Comparison of ENCODE assay signal across 7 cellular contexts in the genomic region with DNA sequence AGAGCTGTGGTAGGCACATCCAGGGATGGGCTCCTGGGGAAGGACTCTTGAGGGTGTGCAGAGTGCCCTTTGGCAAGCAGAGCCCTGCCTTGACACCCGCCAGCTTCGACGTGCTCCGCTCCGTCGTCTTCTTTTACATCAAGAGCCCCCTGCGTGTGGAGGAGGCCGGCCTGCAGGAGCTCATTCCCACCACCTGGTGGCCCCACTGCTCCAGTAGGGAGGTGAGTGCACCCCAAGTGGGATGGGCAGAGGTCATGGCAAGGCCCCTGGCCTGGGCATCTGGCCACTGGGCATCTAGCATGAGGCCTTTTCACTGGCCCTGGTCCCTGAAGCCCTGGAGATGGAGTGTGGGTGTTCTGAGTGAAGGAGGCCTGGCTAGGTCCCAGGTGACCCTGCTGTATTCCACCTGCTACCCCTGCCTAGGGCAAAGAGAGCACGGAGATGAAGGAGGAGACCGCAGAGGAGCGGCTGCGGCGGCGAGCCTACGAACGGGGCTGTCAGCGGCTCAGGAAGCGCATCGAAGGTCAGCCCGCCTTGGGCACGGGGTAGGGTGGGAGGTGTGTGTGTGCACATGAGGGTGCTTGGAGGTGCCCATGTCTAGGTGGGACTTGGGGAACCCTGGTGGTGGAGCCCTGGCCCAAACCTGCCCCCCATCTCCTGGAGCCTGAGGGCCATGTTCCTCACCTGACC. TPM values are rescaled to one million over a fixed set of nuclear protein-coding genes. Genes with fewer than 3 reads are reported as not detected.
DNase-seq lines count a peak whose midpoint lies in the region; ATAC-seq and TF ChIP-seq lines count a peak whose summit lies in the region.
"Had no signal": no experiment of that assay in that cellular context is flagged by ENCODE, and none has a peak within 500 bp of the region (broad histone marks: within the 10 kb centered on the region; RNA-seq: fewer than 3 reads in every experiment).

No MANE protein-coding gene starts in this region.

- H3K27me3 ChIP-seq in mesendoderm (ENCODE audit: insufficient read depth, low read length, poor library complexity) = no peaks in the 10 kb centered on the region

- no peak overlapping the region for H2AK5ac ChIP-seq in mesendoderm (ENCODE audit: low read length)

- no peak overlapping the region for H2BK5ac ChIP-seq in mesendoderm (ENCODE audit: low read length)

- H3K9ac ChIP-seq in mesendoderm (ENCODE audit: low read length) = no peak overlapping the region

- no peak overlapping the region for H3K4me2 ChIP-seq in mesendoderm (ENCODE audit: low read length)

- DNase-seq in GM10266 (ENCODE audit: extremely low spot score) (no peak), mesendoderm (peak; percentile 57), GM19240 (ENCODE audit: insufficient read length, low spot score) (no peak), substantia nigra (lab: John Stamatoyannopoulos, UW) (no peak)
- DNase-seq: stimulated activated CD4-positive, alpha-beta T cell treated with anti-CD3 and anti-CD28 coated beads, Interleukin-12 subunit alpha, Interleukin-12 subunit beta, amount 100 ng/mL, for 4 hours had no signal

- H3K4ac ChIP-seq in mesendoderm (ENCODE audit: low read depth, low read length) = no peak overlapping the region

- no peak overlapping the region for H2BK15ac ChIP-seq in mesendoderm (replicated peaks; ENCODE audit: low read depth)

- no peak overlapping the region for H3K4me3 ChIP-seq in mesendoderm (ENCODE audit: low read length)

- no CpG with 5 or more reads among the region's 21 CpGs for WGBS in mesendoderm (ENCODE audit: extremely low coverage, insufficient coverage, low lambda C conversion rate)

- H2BK120ac ChIP-seq in mesendoderm (ENCODE audit: low read depth, low read length) = no peak overlapping the region

- H3K4me1 ChIP-seq in mesendoderm (ENCODE audit: control insufficient read depth, low read depth, low read length) = no peaks in the 10 kb centered on the region

- H3K56ac ChIP-seq in mesendoderm (ENCODE audit: low read length) = no peak overlapping the region

- ATAC-seq in SK-N-SH treated with all-trans-retinoic acid at 6 μM for 48 hours = peak; percentile 47
- ATAC-seq in HG02588 (IDR thresholded peaks at IDR 0.05; ENCODE audit: unreplicated experiment) = no peak

- no peaks in the 10 kb centered on the region for H3K79me1 ChIP-seq in mesendoderm (ENCODE audit: low read length)

- H3K18ac ChIP-seq in mesendoderm (ENCODE audit: low read length) = no peak overlapping the region

- no peak overlapping the region for H3K23ac ChIP-seq in mesendoderm (ENCODE audit: low read length)

- no peak overlapping the region for H4K5ac ChIP-seq in mesendoderm (ENCODE audit: low read length)

- H3K79me2 ChIP-seq in mesendoderm (ENCODE audit: control insufficient read depth, insufficient read depth, low read length) = no peaks in the 10 kb centered on the region

- peak; percentile 24 for TF ChIP-seq CTCF in GM10266 (IDR thresholded peaks at IDR 0.05; ENCODE audit: control insufficient read depth, insufficient read depth, low read depth, missing control alignments)

- H3K36me3 ChIP-seq in mesendoderm (ENCODE audit: control insufficient read depth, insufficient read depth, low read length) = peaks cover 3% of the 10 kb centered on the region

- H4K8ac ChIP-seq in mesendoderm (ENCODE audit: low read depth, low read length) = no peak overlapping the region

- no peak overlapping the region for H3K27ac ChIP-seq in mesendoderm (ENCODE audit: low read depth, low read length)
- H3K27ac ChIP-seq in substantia nigra (ENCODE audit: low read depth, low read length, poor library complexity, severe bottlenecking) = no peak overlapping the region

TF ChIP-seq in SK-N-SH treated with all-trans-retinoic acid at 6 μM for 48 hours, 23 proteins besides CTCF, POLR2A, EP300 and RAD21:
- TF ChIP-seq ESRRG (CRISPR knock-in tag; IDR thresholded peaks at IDR 0.05) = no peak
- no peak for TF ChIP-seq PPARA (CRISPR knock-in tag; IDR thresholded peaks at IDR 0.05; ENCODE audit: borderline replicate concordance)
- TF ChIP-seq, protein P1, sequence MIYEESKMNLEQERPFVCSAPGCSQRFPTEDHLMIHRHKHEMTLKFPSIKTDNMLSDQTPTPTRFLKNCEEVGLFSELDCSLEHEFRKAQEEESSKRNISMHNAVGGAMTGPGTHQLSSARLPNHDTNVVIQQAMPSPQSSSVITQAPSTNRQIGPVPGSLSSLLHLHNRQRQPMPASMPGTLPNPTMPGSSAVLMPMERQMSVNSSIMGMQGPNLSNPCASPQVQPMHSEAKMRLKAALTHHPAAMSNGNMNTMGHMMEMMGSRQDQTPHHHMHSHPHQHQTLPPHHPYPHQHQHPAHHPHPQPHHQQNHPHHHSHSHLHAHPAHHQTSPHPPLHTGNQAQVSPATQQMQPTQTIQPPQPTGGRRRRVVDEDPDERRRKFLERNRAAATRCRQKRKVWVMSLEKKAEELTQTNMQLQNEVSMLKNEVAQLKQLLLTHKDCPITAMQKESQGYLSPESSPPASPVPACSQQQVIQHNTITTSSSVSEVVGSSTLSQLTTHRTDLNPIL (CRISPR knock-in tag; IDR thresholded peaks at IDR 0.05; ENCODE audit: low read depth) = no peak
- TF ChIP-seq ZFP30 (CRISPR knock-in tag; IDR thresholded peaks at IDR 0.05) = no peak
- TF ChIP-seq GLIS3 (CRISPR knock-in tag; IDR thresholded peaks at IDR 0.05) = no peak
- TF ChIP-seq, protein P2, sequence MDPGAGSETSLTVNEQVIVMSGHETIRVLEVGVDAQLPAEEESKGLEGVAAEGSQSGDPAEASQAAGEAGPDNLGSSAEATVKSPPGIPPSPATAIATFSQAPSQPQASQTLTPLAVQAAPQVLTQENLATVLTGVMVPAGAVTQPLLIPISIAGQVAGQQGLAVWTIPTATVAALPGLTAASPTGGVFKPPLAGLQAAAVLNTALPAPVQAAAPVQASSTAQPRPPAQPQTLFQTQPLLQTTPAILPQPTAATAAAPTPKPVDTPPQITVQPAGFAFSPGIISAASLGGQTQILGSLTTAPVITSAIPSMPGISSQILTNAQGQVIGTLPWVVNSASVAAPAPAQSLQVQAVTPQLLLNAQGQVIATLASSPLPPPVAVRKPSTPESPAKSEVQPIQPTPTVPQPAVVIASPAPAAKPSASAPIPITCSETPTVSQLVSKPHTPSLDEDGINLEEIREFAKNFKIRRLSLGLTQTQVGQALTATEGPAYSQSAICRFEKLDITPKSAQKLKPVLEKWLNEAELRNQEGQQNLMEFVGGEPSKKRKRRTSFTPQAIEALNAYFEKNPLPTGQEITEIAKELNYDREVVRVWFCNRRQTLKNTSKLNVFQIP (CRISPR knock-in tag; IDR thresholded peaks at IDR 0.05; ENCODE audit: borderline replicate concordance, low read depth) = no peak
- no peak for TF ChIP-seq ZC3H10 (CRISPR knock-in tag; IDR thresholded peaks at IDR 0.05)
- TF ChIP-seq, protein P3, sequence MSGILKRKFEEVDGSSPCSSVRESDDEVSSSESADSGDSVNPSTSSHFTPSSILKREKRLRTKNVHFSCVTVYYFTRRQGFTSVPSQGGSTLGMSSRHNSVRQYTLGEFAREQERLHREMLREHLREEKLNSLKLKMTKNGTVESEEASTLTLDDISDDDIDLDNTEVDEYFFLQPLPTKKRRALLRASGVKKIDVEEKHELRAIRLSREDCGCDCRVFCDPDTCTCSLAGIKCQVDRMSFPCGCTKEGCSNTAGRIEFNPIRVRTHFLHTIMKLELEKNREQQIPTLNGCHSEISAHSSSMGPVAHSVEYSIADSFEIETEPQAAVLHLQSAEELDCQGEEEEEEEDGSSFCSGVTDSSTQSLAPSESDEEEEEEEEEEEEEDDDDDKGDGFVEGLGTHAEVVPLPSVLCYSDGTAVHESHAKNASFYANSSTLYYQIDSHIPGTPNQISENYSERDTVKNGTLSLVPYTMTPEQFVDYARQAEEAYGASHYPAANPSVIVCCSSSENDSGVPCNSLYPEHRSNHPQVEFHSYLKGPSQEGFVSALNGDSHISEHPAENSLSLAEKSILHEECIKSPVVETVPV (CRISPR knock-in tag; IDR thresholded peaks at IDR 0.05) = no peak
- TF ChIP-seq ZFP3 (CRISPR knock-in tag; IDR thresholded peaks at IDR 0.05) = no peak
- TF ChIP-seq, protein P4, sequence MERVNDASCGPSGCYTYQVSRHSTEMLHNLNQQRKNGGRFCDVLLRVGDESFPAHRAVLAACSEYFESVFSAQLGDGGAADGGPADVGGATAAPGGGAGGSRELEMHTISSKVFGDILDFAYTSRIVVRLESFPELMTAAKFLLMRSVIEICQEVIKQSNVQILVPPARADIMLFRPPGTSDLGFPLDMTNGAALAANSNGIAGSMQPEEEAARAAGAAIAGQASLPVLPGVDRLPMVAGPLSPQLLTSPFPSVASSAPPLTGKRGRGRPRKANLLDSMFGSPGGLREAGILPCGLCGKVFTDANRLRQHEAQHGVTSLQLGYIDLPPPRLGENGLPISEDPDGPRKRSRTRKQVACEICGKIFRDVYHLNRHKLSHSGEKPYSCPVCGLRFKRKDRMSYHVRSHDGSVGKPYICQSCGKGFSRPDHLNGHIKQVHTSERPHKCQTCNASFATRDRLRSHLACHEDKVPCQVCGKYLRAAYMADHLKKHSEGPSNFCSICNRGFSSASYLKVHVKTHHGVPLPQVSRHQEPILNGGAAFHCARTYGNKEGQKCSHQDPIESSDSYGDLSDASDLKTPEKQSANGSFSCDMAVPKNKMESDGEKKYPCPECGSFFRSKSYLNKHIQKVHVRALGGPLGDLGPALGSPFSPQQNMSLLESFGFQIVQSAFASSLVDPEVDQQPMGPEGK (CRISPR knock-in tag; IDR thresholded peaks at IDR 0.05; ENCODE audit: borderline replicate concordance) = no peak
- TF ChIP-seq ARNTL (CRISPR knock-in tag; IDR thresholded peaks at IDR 0.05; ENCODE audit: borderline replicate concordance, low read depth) = no peak

RNA-seq across cellular contexts. Expression of a gene that starts 12.2 kb away (rescaled TPM):
- polyA plus RNA-seq in mesendoderm (2013, experiment 1 of 2) = 16.4 TPM
- 14.8 TPM for polyA plus RNA-seq in mesendoderm (2013, experiment 2 of 2)

RNA-seq across cellular contexts. Expression of a gene that starts 12.3 kb away (rescaled TPM):
- polyA plus RNA-seq in mesendoderm (2013, experiment 1 of 2) = 3.5 TPM
- 3.7 TPM for polyA plus RNA-seq in mesendoderm (2013, experiment 2 of 2)

RNA-seq across cellular contexts. Expression of a gene that starts 18.0 kb away (rescaled TPM):
- polyA plus RNA-seq in mesendoderm (2013, experiment 1 of 2) = 1.3 TPM
- polyA plus RNA-seq in mesendoderm (2013, experiment 2 of 2) = 1.1 TPM

RNA-seq across cellular contexts. Expression of a gene that starts 22.2 kb away (rescaled TPM):
- polyA plus RNA-seq in mesendoderm (2013, experiment 1 of 2) = 16.1 TPM
- polyA plus RNA-seq in mesendoderm (2013, experiment 2 of 2) = 15.8 TPM

RNA-seq across cellular contexts. Expression of a gene that starts 27.4 kb away (rescaled TPM):
- 77.8 TPM for polyA plus RNA-seq in mesendoderm (2013, experiment 1 of 2)
- polyA plus RNA-seq in mesendoderm (2013, experiment 2 of 2) = 76.2 TPM
